21 cellular contexts compared by ENCODE assay signal in genomic region chr20:62732766-62733165, GRCh38. TPM values are rescaled to one million over a fixed set of nuclear protein-coding genes. Genes with fewer than 3 reads are reported as not detected.
A peak's percentile ranks its signal among the peaks of the same experiment; 100 is the strongest.
DNase-seq lines count a peak whose midpoint lies in the region; ATAC-seq and TF ChIP-seq lines count a peak whose summit lies in the region.
"Had no signal": no experiment of that assay in that cellular context is flagged by ENCODE, and none has a peak within 500 bp of the region (broad histone marks: within the 10 kb centered on the region; RNA-seq: fewer than 3 reads in every experiment).

No MANE protein-coding gene starts in this region.

- peaks cover 18 to 24% of the 10 kb centered on the region in 2 donors for H3K4me1 Mint-ChIP-seq in natural killer cell treated with Interleukin-12 subunit alpha and Interleukin-12 subunit beta and Interleukin-15 and Interleukin-18, amount 100 ng/mL, for 72 hours (ENCODE audit: low read depth in 2 of 2)
- peaks cover 5 to 6% of the 10 kb centered on the region in 2 donors for H3K4me1 Mint-ChIP-seq in natural killer cell
- peaks cover 0 to 9% of the 10 kb centered on the region in 2 donors for H3K4me1 Mint-ChIP-seq in effector memory CD8-positive, alpha-beta T cell (ENCODE audit: low read depth in 2 of 2)

- H3K36me3 ChIP-seq in mucosa of descending colon (ENCODE audit: low read depth): no peaks in the 10 kb centered on the region
- H3K36me3 ChIP-seq: neutrophil, tibial artery had no signal

- H3K9me3 Mint-ChIP-seq in natural killer cell treated with Interleukin-12 subunit alpha and Interleukin-12 subunit beta and Interleukin-15 and Interleukin-18, amount 100 ng/mL, for 72 hours: no peaks in the 10 kb centered on the region
- H3K9me3 Mint-ChIP-seq in natural killer cell: no peaks in the 10 kb centered on the region
- no peaks in the 10 kb centered on the region for H3K9me3 Mint-ChIP-seq in effector memory CD8-positive, alpha-beta T cell
- H3K9me3 Mint-ChIP-seq: stimulated activated naive CD8-positive, alpha-beta T cell treated with anti-CD3 and anti-CD28 coated beads, Interleukin-15, amount 100 ng/mL, for 72 hours had no signal

- no peak overlapping the region for H3K4me3 ChIP-seq in mucosa of descending colon
- H3K4me3 ChIP-seq: tibial artery had no signal

- H3K9me3 ChIP-seq in mucosa of descending colon: no peaks in the 10 kb centered on the region
- H3K9me3 ChIP-seq: neutrophil, SK-N-SH, tibial artery had no signal

- ATAC-seq in natural killer cell treated with Interleukin-12 subunit alpha and Interleukin-12 subunit beta and Interleukin-15 and Interleukin-18, amount 100 ng/mL, for 72 hours: no peak
- ATAC-seq in natural killer cell (no peak), mucosa of descending colon (no peak), HG03095 (IDR thresholded peaks at IDR 0.05; ENCODE audit: unreplicated experiment) (no peak)
- no peak for ATAC-seq in effector memory CD8-positive, alpha-beta T cell (replicated peaks)
- ATAC-seq: activated CD4-positive, CD25-positive, alpha-beta regulatory T cell treated with anti-CD3 and anti-CD28 coated beads, Interleukin-2, amount 50 U/mL, for 24 hours; stimulated activated naive CD8-positive, alpha-beta T cell treated with anti-CD3 and anti-CD28 coated beads, Interleukin-15, amount 100 ng/mL, for 72 hours had no signal

- no peak for TF ChIP-seq CTCF in natural killer cell (IDR thresholded peaks at IDR 0.05)
- TF ChIP-seq CTCF in mucosa of descending colon (IDR thresholded peaks at IDR 0.05): no peak
- no peak for TF ChIP-seq CTCF in GM20000 (IDR thresholded peaks at IDR 0.05; ENCODE audit: extremely low read depth, missing control alignments)

- DNase-seq in NCI-H526 (lab: John Stamatoyannopoulos, UW) (peak; percentile 20 to 71), NCI-H526 treated with DMSO at 0.1 percent for 48 hours (lab: John Stamatoyannopoulos, UW) (no peak), natural killer cell (no peak), mucosa of descending colon (peak in 2 of 3 donors; percentile 16 to 30), GM20000 (ENCODE audit: low spot score) (no peak)
- DNase-seq in natural killer cell treated with Interleukin-12 subunit alpha and Interleukin-12 subunit beta and Interleukin-15 and Interleukin-18, amount 100 ng/mL, for 72 hours (ENCODE audit: low spot score): peak; percentile 40
- DNase-seq in effector memory CD8-positive, alpha-beta T cell: no peak
- DNase-seq: amniotic stem cell; DMS79; NCI-H146; NCI-H2171; NCI-H524 treated with DMSO at 0.1 percent for 48 hours; SK-N-SH; stimulated activated naive CD8-positive, alpha-beta T cell treated with anti-CD3 and anti-CD28 coated beads, Interleukin-15, amount 100 ng/mL, for 72 hours; T1000; tibial artery had no signal

- intact Hi-C loops in natural killer cell (cut with micrococcal nuclease) (no loop called here), mucosa of descending colon (cut with DNase I, micrococcal nuclease) (no loop called here)

- H3K36me3 Mint-ChIP-seq in natural killer cell treated with Interleukin-12 subunit alpha and Interleukin-12 subunit beta and Interleukin-15 and Interleukin-18, amount 100 ng/mL, for 72 hours: no peaks in the 10 kb centered on the region
- no peaks in the 10 kb centered on the region for H3K36me3 Mint-ChIP-seq in natural killer cell
- H3K36me3 Mint-ChIP-seq in effector memory CD8-positive, alpha-beta T cell (ENCODE audit: insufficient read depth): no peaks in the 10 kb centered on the region

- H3K27ac Mint-ChIP-seq in natural killer cell treated with Interleukin-12 subunit alpha and Interleukin-12 subunit beta and Interleukin-15 and Interleukin-18, amount 100 ng/mL, for 72 hours: peak overlapping the region; percentile 73 to 80
- H3K27ac Mint-ChIP-seq in natural killer cell: no peak overlapping the region
- H3K27ac Mint-ChIP-seq in effector memory CD8-positive, alpha-beta T cell: peak overlapping the region in 1 of 2 donors; percentile 2
- H3K27ac Mint-ChIP-seq: stimulated activated naive CD8-positive, alpha-beta T cell treated with anti-CD3 and anti-CD28 coated beads, Interleukin-15, amount 100 ng/mL, for 72 hours had no signal

- no peaks in the 10 kb centered on the region for H3K4me1 ChIP-seq in mucosa of descending colon (ENCODE audit: low read depth)
- H3K4me1 ChIP-seq: tibial artery had no signal

- peak overlapping the region; percentile 17 for H3K4me3 Mint-ChIP-seq in natural killer cell treated with Interleukin-12 subunit alpha and Interleukin-12 subunit beta and Interleukin-15 and Interleukin-18, amount 100 ng/mL, for 72 hours
- H3K4me3 Mint-ChIP-seq in natural killer cell: no peak overlapping the region
- H3K4me3 Mint-ChIP-seq in effector memory CD8-positive, alpha-beta T cell: no peak overlapping the region
- H3K4me3 Mint-ChIP-seq: stimulated activated naive CD8-positive, alpha-beta T cell treated with anti-CD3 and anti-CD28 coated beads, Interleukin-15, amount 100 ng/mL, for 72 hours had no signal

- H3K27me3 Mint-ChIP-seq in natural killer cell treated with Interleukin-12 subunit alpha and Interleukin-12 subunit beta and Interleukin-15 and Interleukin-18, amount 100 ng/mL, for 72 hours: no peaks in the 10 kb centered on the region
- H3K27me3 Mint-ChIP-seq in natural killer cell (ENCODE audit: low read depth in 2 of 2): no peaks in the 10 kb centered on the region
- no peaks in the 10 kb centered on the region for H3K27me3 Mint-ChIP-seq in effector memory CD8-positive, alpha-beta T cell

RNA-seq across cellular contexts. Expression of gene NTSR1, which starts 24.1 kb away (rescaled TPM):
- total RNA-seq in natural killer cell treated with Interleukin-12 subunit alpha and Interleukin-12 subunit beta and Interleukin-15 and Interleukin-18, amount 100 ng/mL, for 72 hours: not detected
- under 1 TPM in 2 of 3 donors, not detected in 1; 0.11 to 0.45 TPM for total RNA-seq in natural killer cell
- total RNA-seq in mucosa of descending colon: 10 to 100 TPM in 1 of 3 donors, under 1 TPM in 1, not detected in 1; 0.31 to 22.1 TPM
- total RNA-seq: bronchial epithelial cell, renal cortical epithelial cell had no signal

Comparison
In these comparisons a context has a peak if more than half of its experiments do, and no peak if none do; other contexts are left out.
1. DNase-seq: peak in NCI-H526 (2 of 2), natural killer cell treated with Interleukin-12 subunit alpha and Interleukin-12 subunit beta and Interleukin-15 and Interleukin-18, amount 100 ng/mL, for 72 hours (single experiment) and mucosa of descending colon (2 of 3); none in NCI-H526 treated with DMSO at 0.1 percent for 48 hours (single experiment), natural killer cell (single experiment), GM20000 (single experiment) and effector memory CD8-positive, alpha-beta T cell (0 of 3).
2. H3K27ac Mint-ChIP-seq: peak in natural killer cell treated with Interleukin-12 subunit alpha and Interleukin-12 subunit beta and Interleukin-15 and Interleukin-18, amount 100 ng/mL, for 72 hours (2 of 2); none in natural killer cell (0 of 2).